ENCODE assay signal across 15 cellular contexts in the genomic region with DNA sequence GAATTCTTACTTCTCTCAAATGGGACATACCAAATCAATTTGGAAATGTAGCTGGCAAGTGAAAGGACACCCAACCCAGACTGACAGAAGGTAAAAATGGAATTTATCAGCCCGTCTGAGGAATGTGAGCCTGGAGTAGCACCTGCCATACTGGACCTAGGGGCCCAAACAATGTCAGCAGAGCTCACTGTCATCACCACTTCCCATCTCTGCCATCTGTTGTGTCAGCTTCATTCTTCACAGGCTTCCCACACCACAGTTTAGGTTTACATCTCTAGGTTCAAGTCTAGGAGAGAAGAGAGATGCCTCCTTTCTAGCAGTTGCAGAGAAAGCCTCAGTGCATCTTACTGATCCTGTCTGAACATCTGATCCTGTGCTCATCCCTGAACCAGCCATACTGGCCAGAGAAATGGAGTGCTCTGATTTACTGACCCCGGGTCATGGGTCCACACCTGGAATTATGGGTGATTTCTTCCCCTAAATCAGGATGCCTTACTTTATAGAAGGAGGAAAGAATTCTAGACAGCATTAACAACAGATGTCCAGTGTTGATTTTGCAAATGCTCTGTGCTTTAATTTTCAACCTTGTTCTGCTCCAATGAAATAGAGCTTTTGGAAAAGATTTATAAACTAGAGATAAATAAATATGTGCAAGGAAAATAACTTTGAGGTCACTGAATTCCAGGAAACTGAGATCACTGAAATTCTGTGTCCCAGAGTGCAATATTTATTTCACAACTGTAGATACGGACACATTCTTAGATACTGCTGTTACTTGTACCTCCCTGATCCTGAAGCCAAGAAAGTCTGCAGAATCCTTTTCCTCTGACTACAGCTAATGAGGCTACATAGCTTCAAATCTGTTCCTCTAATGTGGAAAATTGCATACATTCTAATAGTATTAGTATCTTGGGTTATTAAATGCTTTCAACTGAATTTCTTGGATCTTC.
DNase-seq lines count a peak whose midpoint lies in the region; ATAC-seq and TF ChIP-seq lines count a peak whose summit lies in the region.
"Had no signal": no experiment of that assay in that cellular context is flagged by ENCODE, and none has a peak within 500 bp of the region (broad histone marks: within the 10 kb centered on the region; RNA-seq: fewer than 3 reads in every experiment).

No MANE protein-coding gene starts in this region.

- no peaks in the 10 kb centered on the region for H3K27me3 ChIP-seq in GM23248 (replicated peaks; ENCODE audit: insufficient read depth)
- no peaks in the 10 kb centered on the region for H3K27me3 ChIP-seq in breast epithelium
- H3K27me3 ChIP-seq in stomach smooth muscle (ENCODE audit: control insufficient read depth in 1 of 2, insufficient read depth in 2 of 2, low read length in 2 of 2): no peaks in the 10 kb centered on the region
- H3K27me3 ChIP-seq: cardiac muscle cell had no signal

- H3K9ac ChIP-seq in GM23248 (peak overlapping the region; percentile 23), stomach smooth muscle (ENCODE audit: low read length in 2 of 2) (no peak overlapping the region)

- peak; percentile 74 for DNase-seq in GM23248
- DNase-seq in breast epithelium (ENCODE audit: low spot score in 2 of 2): no peak
- DNase-seq in iris pigment epithelial cell (ENCODE audit: low read depth): peak; percentile 88
- DNase-seq in lower leg skin (ENCODE audit: low spot score in 2 of 2): no peak
- no peak for DNase-seq in epidermal melanocyte (ENCODE audit: insufficient read length, low spot score)
- DNase-seq in erythroblast (lab: John Stamatoyannopoulos, UW): no peak
- DNase-seq: activated CD4-positive, alpha-beta T cell treated with anti-CD3 and anti-CD28 coated beads, Interleukin-2, amount 50 U/mL, for 1 hour; GDM1; NCI-H187 had no signal

- no peak overlapping the region for H2AFZ ChIP-seq in GM23248

- H3K4me3 ChIP-seq in GM23248 (no peak overlapping the region), breast epithelium (no peak overlapping the region), stomach smooth muscle (ENCODE audit: low read length in 2 of 2) (no peak overlapping the region), lower leg skin (ENCODE audit: low read depth, poor library complexity, severe bottlenecking) (no peak overlapping the region)
- H3K4me3 ChIP-seq: cardiac muscle cell, skin epidermis had no signal

- TF ChIP-seq POLR2A in breast epithelium (IDR thresholded peaks at IDR 0.05): no peak
- TF ChIP-seq POLR2A in lower leg skin (IDR thresholded peaks at IDR 0.05): no peak
- TF ChIP-seq POLR2A in erythroblast (IDR thresholded peaks at IDR 0.05; ENCODE audit: low read length): no peak

- no peaks in the 10 kb centered on the region for H3K9me2 ChIP-seq in GM23248 (ENCODE audit: insufficient read depth)

- H3K36me3 ChIP-seq in GM23248 (ENCODE audit: low read depth): no peaks in the 10 kb centered on the region
- peaks cover 11% of the 10 kb centered on the region for H3K36me3 ChIP-seq in breast epithelium
- H3K36me3 ChIP-seq in stomach smooth muscle (ENCODE audit: control insufficient read depth in 2 of 2, insufficient read depth in 2 of 2, low read length in 2 of 2): peaks cover 0 to 2% of the 10 kb centered on the region in 2 donors
- H3K36me3 ChIP-seq: cardiac muscle cell had no signal

- WGBS in GM23248 (ENCODE audit: low coverage in 1 of 2, low lambda C conversion rate in 2 of 2, missing lambda C conversion rate in 2 of 2), 2 experiments: 21 to 22% methylated on average over 3 of the region's 3 CpGs
- 66 to 71% methylated on average over 3 of the region's 3 CpGs for WGBS in lower leg skin, 2 donors

- H3K4me2 ChIP-seq in GM23248 (ENCODE audit: unreplicated experiment): peak overlapping the region; percentile 27

- H3K9me3 ChIP-seq in GM23248 (ENCODE audit: low read depth) (no peaks in the 10 kb centered on the region), breast epithelium (no peaks in the 10 kb centered on the region), stomach smooth muscle (ENCODE audit: control insufficient read depth in 2 of 2, low read length in 2 of 2) (no peaks in the 10 kb centered on the region)

- no peaks in the 10 kb centered on the region for H4K20me1 ChIP-seq in GM23248 (ENCODE audit: insufficient read depth)

- H3K4me1 ChIP-seq in GM23248 (ENCODE audit: insufficient read depth) (peaks cover 27% of the 10 kb centered on the region), breast epithelium (no peaks in the 10 kb centered on the region), stomach smooth muscle (ENCODE audit: control insufficient read depth, insufficient read depth, low read length) (peaks cover 4% of the 10 kb centered on the region)

- TF ChIP-seq CTCF in breast epithelium (IDR thresholded peaks at IDR 0.05): no peak
- TF ChIP-seq CTCF in lower leg skin (IDR thresholded peaks at IDR 0.05): no peak

- intact Hi-C loops in breast epithelium (cut with DNase I; ENCODE audit: low total_unique reads): no loop called here
- intact Hi-C loops in lower leg skin (cut with DNase I; ENCODE audit: low total_unique reads): loop anchor here (10.0 kb wide), 1 partner anchor 1207 kb away; no protein-coding TSS in a partner anchor

- in situ Hi-C loops in GM23248 (cut with MboI): no loop called here

- H3F3A ChIP-seq in GM23248 (ENCODE audit: insufficient read depth): peaks cover 19% of the 10 kb centered on the region

- no peak for ATAC-seq in HG03135 (IDR thresholded peaks at IDR 0.05; ENCODE audit: unreplicated experiment)
- ATAC-seq: stimulated activated memory B cell treated with anti-CD40 and anti-IgM and Interleukin-4, amounts not matched to agents 10 μg/mL and 1 μg/mL and 100 μg/mL, for 72 hours had no signal

- H3K79me2 ChIP-seq in GM23248 (ENCODE audit: insufficient read depth): no peaks in the 10 kb centered on the region

- H3K27ac ChIP-seq in GM23248: peak overlapping the region; percentile 76
- peak overlapping the region; percentile 40 to 77 for H3K27ac ChIP-seq in breast epithelium
- H3K27ac ChIP-seq in stomach smooth muscle (ENCODE audit: low read length): peak overlapping the region; percentile 47
- H3K27ac ChIP-seq: cardiac muscle cell, HL-60 had no signal

Comparison
In these comparisons a context has a peak if more than half of its experiments do, and no peak if none do; other contexts are left out.
1. DNase-seq: peak in GM23248 (single experiment) and iris pigment epithelial cell (single experiment); none in breast epithelium (0 of 2), lower leg skin (0 of 2), epidermal melanocyte (single experiment) and erythroblast (0 of 2).
2. Peak in every context shown above with its lines, with median percentiles within 50 percentile points of each other: H3K27ac ChIP-seq.